27 cellular contexts compared by ENCODE assay signal in the genomic region with DNA sequence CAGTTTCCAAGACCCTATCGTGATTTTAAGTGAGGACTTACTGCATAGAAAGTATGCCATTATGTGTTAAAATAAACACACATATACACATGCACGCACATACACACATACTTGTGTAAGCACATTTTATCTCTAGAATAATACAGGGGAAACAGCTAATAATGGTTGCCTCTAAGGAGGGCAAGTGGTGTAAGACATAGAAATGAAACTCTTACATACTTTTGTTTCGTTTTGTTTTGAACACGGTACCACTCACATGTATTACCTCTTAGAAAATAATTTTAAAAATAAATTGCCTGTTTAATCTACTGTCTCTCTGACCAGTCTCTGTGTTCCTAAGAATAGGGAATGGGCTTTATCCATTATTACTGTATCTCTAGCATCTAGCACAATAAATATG. TPM values are rescaled to one million over a fixed set of nuclear protein-coding genes. Genes with fewer than 3 reads are reported as not detected.
A peak's percentile ranks its signal among the peaks of the same experiment; 100 is the strongest.
DNase-seq lines count a peak whose midpoint lies in the region; ATAC-seq and TF ChIP-seq lines count a peak whose summit lies in the region.
"Had no signal": no experiment of that assay in that cellular context is flagged by ENCODE, and none has a peak within 500 bp of the region (broad histone marks: within the 10 kb centered on the region; RNA-seq: fewer than 3 reads in every experiment).

No MANE protein-coding gene starts in this region.

- H2AFZ ChIP-seq in KMS-11 (ENCODE audit: low read depth): 0 out of 2 replicates have a peak overlapping the region, but pooled peaks have one; percentile 7

- peak; percentile 40 for ATAC-seq in effector memory CD8-positive, alpha-beta T cell (replicated peaks)
- ATAC-seq in GM18519 (IDR thresholded peaks at IDR 0.05; ENCODE audit: low FRiP score, unreplicated experiment): no peak
- ATAC-seq in stimulated activated naive CD8-positive, alpha-beta T cell treated with anti-CD3 and anti-CD28 coated beads, Interleukin-15, Interleukin-2, amounts not matched to agents 100 U/mL and 50 U/mL, for 24 hours: no peak
- ATAC-seq: CD8-positive, alpha-beta T cell; left ventricle myocardium superior; Panc1; psoas muscle; stimulated activated naive CD8-positive, alpha-beta T cell treated with anti-CD3 and anti-CD28 coated beads, Interleukin-15, amount 100 ng/mL, for 72 hours had no signal

- peak overlapping the region; percentile 68 for H3K27ac Mint-ChIP-seq in activated naive CD4-positive, alpha-beta T cell treated with anti-CD3 and anti-CD28 coated beads, Interleukin-2, amount 50 U/mL, for 24 hours
- peak overlapping the region in 1 of 2 donors; percentile 77 for H3K27ac Mint-ChIP-seq in effector memory CD8-positive, alpha-beta T cell
- H3K27ac Mint-ChIP-seq in HFFc6: no peak overlapping the region
- H3K27ac Mint-ChIP-seq: CD8-positive, alpha-beta T cell had no signal

- H3K4me3 ChIP-seq in KMS-11 (IDR thresholded peaks at IDR 0.05; ENCODE audit: insufficient read depth, low read depth, low read length) (no peak overlapping the region), H7 (ENCODE audit: insufficient read depth, low read depth, low read length) (no peak overlapping the region)
- H3K4me3 ChIP-seq: psoas muscle, uterus had no signal

- no peaks in the 10 kb centered on the region for H3K27me3 Mint-ChIP-seq in activated naive CD4-positive, alpha-beta T cell treated with anti-CD3 and anti-CD28 coated beads, Interleukin-2, amount 50 U/mL, for 24 hours
- no peaks in the 10 kb centered on the region for H3K27me3 Mint-ChIP-seq in effector memory CD8-positive, alpha-beta T cell
- H3K27me3 Mint-ChIP-seq in HFFc6 (ENCODE audit: insufficient read depth): no peaks in the 10 kb centered on the region; the same call in 1 of the 2 replicates
- H3K27me3 Mint-ChIP-seq: activated CD8-positive, alpha-beta T cell treated with anti-CD3 and anti-CD28 coated beads for 36 hours; stimulated activated naive CD8-positive, alpha-beta T cell treated with anti-CD3 and anti-CD28 coated beads, Interleukin-15, amount 100 ng/mL, for 72 hours had no signal

- no peaks in the 10 kb centered on the region for H3K27me3 ChIP-seq in KMS-11 (ENCODE audit: insufficient read depth, low read depth)
- H3K27me3 ChIP-seq in H7 (ENCODE audit: control insufficient read depth, insufficient read depth, low read length): no peaks in the 10 kb centered on the region
- H3K27me3 ChIP-seq: dorsolateral prefrontal cortex, uterus had no signal

- TF ChIP-seq CTCF in KMS-11 (conservative IDR thresholded peaks at IDR 0.05; ENCODE audit: low read depth, low read length) (no peak), HFFc6 (IDR thresholded peaks at IDR 0.05) (no peak)

- no peaks in the 10 kb centered on the region for H3K9me3 Mint-ChIP-seq in activated naive CD4-positive, alpha-beta T cell treated with anti-CD3 and anti-CD28 coated beads, Interleukin-2, amount 50 U/mL, for 24 hours
- H3K9me3 Mint-ChIP-seq in effector memory CD8-positive, alpha-beta T cell: no peaks in the 10 kb centered on the region
- H3K9me3 Mint-ChIP-seq in HFFc6: no peaks in the 10 kb centered on the region
- H3K9me3 Mint-ChIP-seq: activated CD8-positive, alpha-beta T cell treated with anti-CD3 and anti-CD28 coated beads for 36 hours; CD8-positive, alpha-beta T cell; H9; stimulated activated naive CD8-positive, alpha-beta T cell treated with anti-CD3 and anti-CD28 coated beads, Interleukin-15, amount 100 ng/mL, for 72 hours had no signal

- peak overlapping the region; percentile 34 for H3K27ac ChIP-seq in KMS-11
- H3K27ac ChIP-seq: HL-60 had no signal

- H3K36me3 ChIP-seq in KMS-11 (ENCODE audit: insufficient read depth): no peaks in the 10 kb centered on the region
- no peaks in the 10 kb centered on the region for H3K36me3 ChIP-seq in H7 (replicated peaks; ENCODE audit: control insufficient read depth, insufficient read depth, low read length)
- H3K36me3 ChIP-seq: uterus had no signal

- H3K4me2 ChIP-seq in KMS-11: peak overlapping the region; percentile 70

- no peak overlapping the region for H3K4me3 Mint-ChIP-seq in activated naive CD4-positive, alpha-beta T cell treated with anti-CD3 and anti-CD28 coated beads, Interleukin-2, amount 50 U/mL, for 24 hours
- H3K4me3 Mint-ChIP-seq in effector memory CD8-positive, alpha-beta T cell: peak overlapping the region in 1 of 2 donors; percentile 30
- H3K4me3 Mint-ChIP-seq in HFFc6: no peak overlapping the region
- H3K4me3 Mint-ChIP-seq: activated CD8-positive, alpha-beta T cell treated with anti-CD3 and anti-CD28 coated beads for 36 hours; H9 had no signal

- H3K36me3 Mint-ChIP-seq in activated naive CD4-positive, alpha-beta T cell treated with anti-CD3 and anti-CD28 coated beads, Interleukin-2, amount 50 U/mL, for 24 hours: peaks cover 11% of the 10 kb centered on the region
- H3K36me3 Mint-ChIP-seq in effector memory CD8-positive, alpha-beta T cell (ENCODE audit: insufficient read depth): peaks cover 31% of the 10 kb centered on the region
- peaks cover 5% of the 10 kb centered on the region for H3K36me3 Mint-ChIP-seq in HFFc6 (ENCODE audit: low read depth)

- H3K4me1 ChIP-seq in KMS-11 (ENCODE audit: low read depth, poor library complexity, severe bottlenecking): peaks cover 51% of the 10 kb centered on the region
- H3K4me1 ChIP-seq: uterus had no signal

- H3K79me2 ChIP-seq in KMS-11 (ENCODE audit: insufficient read depth, low read depth): 0 out of 2 replicates have a peak, but pooled peaks cover 8% of the 10 kb centered on the region

- peak overlapping the region; percentile 38 for H3K9ac ChIP-seq in KMS-11

- no peaks in the 10 kb centered on the region for H4K20me1 ChIP-seq in KMS-11 (ENCODE audit: insufficient read depth)

- DNase-seq in activated naive CD4-positive, alpha-beta T cell treated with anti-CD3 and anti-CD28 coated beads, Interleukin-2, amount 50 U/mL, for 16 hours: no peak
- DNase-seq in effector memory CD8-positive, alpha-beta T cell: no peak
- DNase-seq in HFFc6 (no peak), H7 (no peak)
- no peak for DNase-seq in stimulated activated naive CD8-positive, alpha-beta T cell treated with anti-CD3 and anti-CD28 coated beads, Interleukin-15, Interleukin-2, amounts not matched to agents 100 U/mL and 50 U/mL, for 24 hours
- DNase-seq: activated gamma-delta T cell treated with Interleukin-2 at 50 U/mL for 16 hours; AML-193; CD8-positive, alpha-beta T cell; cerebellar nuclear complex; dorsolateral prefrontal cortex; H9; hypothalamus; left ventricle myocardium superior; NCI-H1092; NCI-H187; NCI-H526 treated with DMSO at 0.1 percent for 48 hours; nucleus accumbens; psoas muscle; stimulated activated naive CD8-positive, alpha-beta T cell treated with anti-CD3 and anti-CD28 coated beads, Interleukin-15, amount 100 ng/mL, for 72 hours; T-helper 1 cell; uterus had no signal

- H3K4me1 Mint-ChIP-seq in activated naive CD4-positive, alpha-beta T cell treated with anti-CD3 and anti-CD28 coated beads, Interleukin-2, amount 50 U/mL, for 24 hours: peaks cover 85% of the 10 kb centered on the region
- peaks cover 55 to 75% of the 10 kb centered on the region in 2 donors for H3K4me1 Mint-ChIP-seq in effector memory CD8-positive, alpha-beta T cell (ENCODE audit: low read depth in 2 of 2)
- H3K4me1 Mint-ChIP-seq in HFFc6 (ENCODE audit: low read depth): peaks cover 6% of the 10 kb centered on the region; the same call in 1 of the 2 replicates

RNA-seq across cellular contexts. Expression of gene HERPUD2, which starts 49.2 kb away (rescaled TPM):
- 10 to 100 TPM; 21.2 to 26.5 (median 22.6) TPM for total RNA-seq in HFFc6 (2021; fragmentation: NEBNext Ultra II Directional; extraction: Animal tissue kit (Norgen Biotek cat#: 25700))
- total RNA-seq in H7 (2014; rRNA removed; shearing (Covaris generic)): 15.9 and 16.7 TPM in 2 replicates
